ENCODE assay signal across 11 cellular contexts in genomic region chr3:161042023-161042501, GRCh38.
DNase-seq lines count a peak whose midpoint lies in the region; ATAC-seq lines count a peak whose summit lies in the region.
"Had no signal": no experiment of that assay in that cellular context is flagged by ENCODE, and none has a peak within 500 bp of the region (broad histone marks: within the 10 kb centered on the region; RNA-seq: fewer than 3 reads in every experiment).

No MANE protein-coding gene starts in this region.

- DNase-seq in EH (ENCODE audit: low read depth), result peak; percentile 52
- DNase-seq in HT-29 (ENCODE audit: low spot score), result peak; percentile 40
- DNase-seq in iris pigment epithelial cell (ENCODE audit: low read depth), result peak; percentile 52
- DNase-seq in activated gamma-delta T cell treated with Interleukin-2 at 50 U/mL for 16 hours, result no peak
- no peak for DNase-seq in stimulated activated naive CD8-positive, alpha-beta T cell treated with anti-CD3 and anti-CD28 coated beads, Interleukin-15, Interleukin-2, amounts not matched to agents 100 U/mL and 50 U/mL, for 24 hours
- no peak for DNase-seq in activated CD4-positive, alpha-beta T cell treated with anti-CD3 and anti-CD28 coated beads, Interleukin-2, amount 50 U/mL, for 48 hours
- DNase-seq in GM19240 (ENCODE audit: insufficient read length, low spot score), result no peak
- DNase-seq: H7 had no signal

- peak; percentile 60 for ATAC-seq in GM21515 (IDR thresholded peaks at IDR 0.05; ENCODE audit: unreplicated experiment)
- no peak for ATAC-seq in stimulated activated naive CD8-positive, alpha-beta T cell treated with anti-CD3 and anti-CD28 coated beads, Interleukin-15, Interleukin-2, amounts not matched to agents 100 U/mL and 50 U/mL, for 24 hours
- ATAC-seq: K562, SK-N-SH treated with all-trans-retinoic acid at 6 μM for 48 hours had no signal

Comparison
In these comparisons a context has a peak if more than half of its experiments do, and no peak if none do; other contexts are left out.
1. DNase-seq: peak in EH (single experiment), HT-29 (single experiment) and iris pigment epithelial cell (single experiment); none in activated gamma-delta T cell treated with Interleukin-2 at 50 U/mL for 16 hours (single experiment), stimulated activated naive CD8-positive, alpha-beta T cell treated with anti-CD3 and anti-CD28 coated beads, Interleukin-15, Interleukin-2, amounts not matched to agents 100 U/mL and 50 U/mL, for 24 hours (single experiment), activated CD4-positive, alpha-beta T cell treated with anti-CD3 and anti-CD28 coated beads, Interleukin-2, amount 50 U/mL, for 48 hours (0 of 2) and GM19240 (single experiment).